Comparison of ENCODE assay signal across 13 cellular contexts in genomic region chr16:51880776-51881175, GRCh38.
DNase-seq lines count a peak whose midpoint lies in the region; ATAC-seq and FAIRE-seq lines count a peak whose summit lies in the region.
"Had no signal": no experiment of that assay in that cellular context is flagged by ENCODE, and none has a peak within 500 bp of the region (broad histone marks: within the 10 kb centered on the region; RNA-seq: fewer than 3 reads in every experiment).

No MANE protein-coding gene starts in this region.

- WGBS in GM23248 (ENCODE audit: low coverage in 1 of 2, low lambda C conversion rate in 2 of 2, missing lambda C conversion rate in 2 of 2), 2 experiments: 21 to 27% methylated on average over 4 of the region's 4 CpGs

- DNase-seq in GM23248 (peak; percentile 70), amniotic stem cell (lab: John Stamatoyannopoulos, UW) (peak; percentile 28), foreskin melanocyte (peak; percentile 14), urothelium cell line (ENCODE audit: low spot score) (peak; percentile 50)
- DNase-seq in stimulated activated CD8-positive, alpha-beta memory T cell treated with anti-CD3 and anti-CD28 coated beads, Interleukin-4, amount 100 ng/mL, for 48 hours: no peak
- DNase-seq in stimulated activated CD4-positive, alpha-beta T cell treated with anti-CD3 and anti-CD28 coated beads, Interleukin-15, amount 100 ng/mL, for 24 hours: no peak
- DNase-seq: caudate nucleus, esophagus squamous epithelium, NCI-H1436 had no signal

- H3K27me3 ChIP-seq in GM23248 (replicated peaks; ENCODE audit: insufficient read depth): no peaks in the 10 kb centered on the region
- H3K27me3 ChIP-seq: esophagus squamous epithelium, neutrophil had no signal

- no peaks in the 10 kb centered on the region for H3K9me3 ChIP-seq in GM23248 (ENCODE audit: low read depth)
- H3K9me3 ChIP-seq: esophagus squamous epithelium, neutrophil had no signal

- H3K4me1 ChIP-seq in GM23248 (ENCODE audit: insufficient read depth): peaks cover 19% of the 10 kb centered on the region
- H3K4me1 ChIP-seq: esophagus squamous epithelium had no signal

- no peak overlapping the region for H2AFZ ChIP-seq in GM23248

- H3K9me2 ChIP-seq in GM23248 (ENCODE audit: insufficient read depth): no peaks in the 10 kb centered on the region

- peaks cover 11% of the 10 kb centered on the region; the same call in 1 of the 2 replicates for H3F3A ChIP-seq in GM23248 (ENCODE audit: insufficient read depth)

- in situ Hi-C loops in GM23248 (cut with MboI): no loop called here

- no peak overlapping the region for H3K9ac ChIP-seq in GM23248

- no peak overlapping the region for H3K27ac ChIP-seq in GM23248
- H3K27ac ChIP-seq: esophagus squamous epithelium, neutrophil had no signal

- H3K36me3 ChIP-seq in GM23248 (ENCODE audit: low read depth): no peaks in the 10 kb centered on the region
- H3K36me3 ChIP-seq: esophagus squamous epithelium, neutrophil had no signal

- ATAC-seq in HG03108 (IDR thresholded peaks at IDR 0.05; ENCODE audit: unreplicated experiment): no peak
- ATAC-seq: left lobe of liver, SK-N-SH treated with all-trans-retinoic acid at 6 μM for 48 hours had no signal

- H3K4me3 ChIP-seq in GM23248: no peak overlapping the region
- H3K4me3 ChIP-seq: esophagus squamous epithelium had no signal

- peak overlapping the region; percentile 45 for H3K4me2 ChIP-seq in GM23248 (ENCODE audit: unreplicated experiment)

- H3K79me2 ChIP-seq in GM23248 (ENCODE audit: insufficient read depth): no peaks in the 10 kb centered on the region

- FAIRE-seq in urothelium cell line (lab: Jason Lieb, UNC): no peak

- no peaks in the 10 kb centered on the region for H4K20me1 ChIP-seq in GM23248 (ENCODE audit: insufficient read depth)

Comparison
In these comparisons a context has a peak if more than half of its experiments do, and no peak if none do; other contexts are left out.
1. DNase-seq: peak in GM23248 (single experiment), amniotic stem cell (single experiment), foreskin melanocyte (single experiment) and urothelium cell line (single experiment); none in stimulated activated CD8-positive, alpha-beta memory T cell treated with anti-CD3 and anti-CD28 coated beads, Interleukin-4, amount 100 ng/mL, for 48 hours (single experiment) and stimulated activated CD4-positive, alpha-beta T cell treated with anti-CD3 and anti-CD28 coated beads, Interleukin-15, amount 100 ng/mL, for 24 hours (single experiment).